20 cellular contexts compared by ENCODE assay signal in genomic region chr7:155863721-155864151, GRCh38. TPM values are rescaled to one million over a fixed set of nuclear protein-coding genes. Genes with fewer than 3 reads are reported as not detected.
DNase-seq lines count a peak whose midpoint lies in the region; ATAC-seq and TF ChIP-seq lines count a peak whose summit lies in the region.
"Had no signal": no experiment of that assay in that cellular context is flagged by ENCODE, and none has a peak within 500 bp of the region (broad histone marks: within the 10 kb centered on the region; RNA-seq: fewer than 3 reads in every experiment).

No MANE protein-coding gene starts in this region.

- no peak overlapping the region for H2AFZ ChIP-seq in H9 (ENCODE audit: low read length)

- H3K27me3 ChIP-seq in H9 (ENCODE audit: insufficient read depth, low read length) (no peaks in the 10 kb centered on the region), right lobe of liver (no peaks in the 10 kb centered on the region), stomach (peaks cover 0 to 43% (median 0%) of the 10 kb centered on the region in 3 donors)

- DNase-seq in H9 (peak; percentile 12), ecto neural progenitor cell (ENCODE audit: low spot score) (peak; percentile 32), right lobe of liver (peak in 2 of 3 donors; percentile 44 to 47), stomach (peak; percentile 17), NOMO-1 treated with DMSO at 0.1 percent for 48 hours (lab: John Stamatoyannopoulos, UW; ENCODE audit: unreplicated experiment) (no peak), left colon (no peak), nucleus accumbens (lab: John Stamatoyannopoulos, UW) (no peak)
- no peak for DNase-seq in activated CD4-positive, alpha-beta T cell treated with anti-CD3 and anti-CD28 coated beads, Interleukin-2, amount 50 U/mL, for 1 hour
- DNase-seq: CD4-positive, alpha-beta T cell; DMS153; GDM1; GOT3; NCI-H1105 treated with DMSO at 0.1 percent for 48 hours; NCI-H1694 treated with DMSO at 0.1 percent for 48 hours; NCI-H510A; NCI-H774; OCI-M1; Right ventricle myocardium superior had no signal

- H2BK5ac ChIP-seq in H9 (ENCODE audit: insufficient read length, low read length): no peak overlapping the region

- H3K36me3 Mint-ChIP-seq in H9 (ENCODE audit: insufficient read depth in 1 of 3, low read depth in 3 of 3): no peaks in the 10 kb centered on the region; a peak in 1 of 7 replicates

- no peak overlapping the region for H3K56ac ChIP-seq in H9 (ENCODE audit: insufficient read length, low read depth, low read length)

- TF ChIP-seq EP300 in stomach (IDR thresholded peaks at IDR 0.05): no peak

- no peak overlapping the region for H3K4me3 ChIP-seq in right lobe of liver
- H3K4me3 ChIP-seq in stomach: no peak overlapping the region
- H3K4me3 ChIP-seq: K562 had no signal

- no peak overlapping the region for H3K14ac ChIP-seq in H9 (ENCODE audit: insufficient read depth, low read length)

- no peak for TF ChIP-seq CTCF in H9 (conservative IDR thresholded peaks at IDR 0.05)
- TF ChIP-seq CTCF in right lobe of liver (IDR thresholded peaks at IDR 0.05): no peak
- TF ChIP-seq CTCF in stomach (IDR thresholded peaks at IDR 0.05): no peak

- H2BK20ac ChIP-seq in H9 (ENCODE audit: low read depth, low read length, poor library complexity, severe bottlenecking): no peak overlapping the region

- no peaks in the 10 kb centered on the region; a peak in 2 of 5 replicates for H3K9me3 Mint-ChIP-seq in H9
- H3K9me3 Mint-ChIP-seq: CD4-positive, alpha-beta T cell had no signal

- TF ChIP-seq POLR2A in right lobe of liver (IDR thresholded peaks at IDR 0.05) (no peak), stomach (IDR thresholded peaks at IDR 0.05) (no peak)

- H3K9me3 ChIP-seq in H9 (ENCODE audit: control insufficient read depth, low read depth, low read length): no peaks in the 10 kb centered on the region
- no peaks in the 10 kb centered on the region for H3K9me3 ChIP-seq in right lobe of liver
- no peaks in the 10 kb centered on the region for H3K9me3 ChIP-seq in stomach

- no peak overlapping the region for H3T11ph ChIP-seq in H9 (ENCODE audit: low read length)

- no peak overlapping the region for H2BK15ac ChIP-seq in H9 (ENCODE audit: low read depth, low read length)

- H3K27ac Mint-ChIP-seq in H9: no peak overlapping the region
- H3K27ac Mint-ChIP-seq: CD4-positive, alpha-beta T cell had no signal

- no peak overlapping the region for H3K9ac ChIP-seq in H9 (ENCODE audit: extremely low read depth, insufficient read length, low read length)

- no peaks in the 10 kb centered on the region for H3K79me2 ChIP-seq in H9 (ENCODE audit: insufficient read depth, low read length)

- no peak overlapping the region for H2AK5ac ChIP-seq in H9 (ENCODE audit: insufficient read length, low read length)

- peaks cover 16% of the 10 kb centered on the region for H3K27me3 Mint-ChIP-seq in H9 (ENCODE audit: low read depth)

- H3K23ac ChIP-seq in H9 (ENCODE audit: insufficient read length, low read depth, low read length): no peak overlapping the region

- H3K36me3 ChIP-seq in right lobe of liver (no peaks in the 10 kb centered on the region), stomach (no peaks in the 10 kb centered on the region)

- no peak overlapping the region for H4K8ac ChIP-seq in H9 (replicated peaks; ENCODE audit: insufficient read length, low read depth, low read length)

- H3K23me2 ChIP-seq in H9 (ENCODE audit: insufficient read length, low read depth, low read length, poor library complexity, severe bottlenecking): no peaks in the 10 kb centered on the region

- peak overlapping the region; percentile 41 for H4K5ac ChIP-seq in H9 (ENCODE audit: insufficient read length, low read depth, low read length)

- WGBS in H9 (ENCODE audit: extremely low coverage, insufficient read length, low lambda C conversion rate): no CpG with 5 or more reads among the region's 11 CpGs
- WGBS in right lobe of liver (ENCODE audit: insufficient coverage, low coverage, low lambda C conversion rate, missing lambda C conversion rate): 64% methylated on average over 7 of the region's 11 CpGs
- 88 to 96% (median 92%) methylated on average over 11 of the region's 11 CpGs for WGBS in stomach, 5 donors

- no peak overlapping the region for H3K18ac ChIP-seq in H9 (ENCODE audit: insufficient read length, low read depth, low read length)

- H3K4ac ChIP-seq in H9 (ENCODE audit: low read depth, low read length): no peak overlapping the region

- no peak overlapping the region for H3K4me3 Mint-ChIP-seq in H9
- H3K4me3 Mint-ChIP-seq: CD4-positive, alpha-beta T cell had no signal

- H2BK12ac ChIP-seq in H9 (ENCODE audit: insufficient read length, low read depth, low read length): no peak overlapping the region

- no peak overlapping the region for H4K91ac ChIP-seq in H9 (ENCODE audit: insufficient read length, low read depth, low read length)

- intact Hi-C loops in right lobe of liver (cut with DNase I): no loop called here
- intact Hi-C loops in stomach (cut with DNase I; ENCODE audit: low total_unique reads): no loop called here
- intact Hi-C loops in left colon (cut with DNase I, micrococcal nuclease): no loop called here

- H3K4me2 ChIP-seq in H9 (ENCODE audit: insufficient read depth, insufficient read length, low read length): no peak overlapping the region

- H3K27ac ChIP-seq in H9 (ENCODE audit: insufficient read length, low read depth, low read length) (no peak overlapping the region), right lobe of liver (no peak overlapping the region), stomach (no peak overlapping the region)

- ATAC-seq in right lobe of liver (peak; percentile 28 to 59 (median 46)), left colon (no peak)
- ATAC-seq: K562 had no signal

- peaks cover 0 to 5% of the 10 kb centered on the region in 2 experiments; a peak in 2 of 4 replicates for H3K4me1 Mint-ChIP-seq in H9

- no peaks in the 10 kb centered on the region for H3K79me1 ChIP-seq in H9 (ENCODE audit: insufficient read depth, low read depth, low read length, poor library complexity, severe bottlenecking)

- H3K4me1 ChIP-seq in H9 (ENCODE audit: insufficient read depth, low read length): no peaks in the 10 kb centered on the region
- peaks cover 0 to 35% (median 16%) of the 10 kb centered on the region in 4 donors for H3K4me1 ChIP-seq in right lobe of liver
- peaks cover 18 to 36% (median 32%) of the 10 kb centered on the region in 4 donors for H3K4me1 ChIP-seq in stomach

- no peaks in the 10 kb centered on the region for H4K20me1 ChIP-seq in H9 (ENCODE audit: control insufficient read depth, insufficient read depth, insufficient read length)

- no peak overlapping the region for H2BK120ac ChIP-seq in H9 (ENCODE audit: low read depth, low read length, poor library complexity, severe bottlenecking)

RNA-seq across cellular contexts. Expression of gene SHH, which starts 51.5 kb away (rescaled TPM):
- total RNA-seq in H9 (2021) (0.07 and 0.09 TPM in 2 replicates), right lobe of liver (10 to 100 TPM in 4 of 6 experiments, 1 to 10 TPM in 2; 6.8 to 18.6 (median 12.4) TPM), stomach (10 to 100 TPM in 1 of 5 donors, 1 to 10 TPM in 1, under 1 TPM in 3; 0.29 to 11.0 (median 0.89) TPM), left colon (1 to 10 TPM; 3.4 to 9.4 TPM)
- 1 to 10 TPM; 1.9 to 3.5 (median 2.3) TPM for polyA plus RNA-seq in stomach
- total RNA-seq: CD4-positive, alpha-beta T cell; Right ventricle myocardium superior had no signal
- polyA plus RNA-seq: BJ, K562 had no signal

Comparison
In these comparisons a context has a peak if more than half of its experiments do, and no peak if none do; other contexts are left out.
1. DNase-seq: peak in H9 (single experiment), ecto neural progenitor cell (single experiment), right lobe of liver (2 of 3) and stomach (single experiment); none in NOMO-1 treated with DMSO at 0.1 percent for 48 hours (single experiment), left colon (0 of 2), nucleus accumbens (0 of 56) and activated CD4-positive, alpha-beta T cell treated with anti-CD3 and anti-CD28 coated beads, Interleukin-2, amount 50 U/mL, for 1 hour (single experiment).